In the genomic region with DNA sequence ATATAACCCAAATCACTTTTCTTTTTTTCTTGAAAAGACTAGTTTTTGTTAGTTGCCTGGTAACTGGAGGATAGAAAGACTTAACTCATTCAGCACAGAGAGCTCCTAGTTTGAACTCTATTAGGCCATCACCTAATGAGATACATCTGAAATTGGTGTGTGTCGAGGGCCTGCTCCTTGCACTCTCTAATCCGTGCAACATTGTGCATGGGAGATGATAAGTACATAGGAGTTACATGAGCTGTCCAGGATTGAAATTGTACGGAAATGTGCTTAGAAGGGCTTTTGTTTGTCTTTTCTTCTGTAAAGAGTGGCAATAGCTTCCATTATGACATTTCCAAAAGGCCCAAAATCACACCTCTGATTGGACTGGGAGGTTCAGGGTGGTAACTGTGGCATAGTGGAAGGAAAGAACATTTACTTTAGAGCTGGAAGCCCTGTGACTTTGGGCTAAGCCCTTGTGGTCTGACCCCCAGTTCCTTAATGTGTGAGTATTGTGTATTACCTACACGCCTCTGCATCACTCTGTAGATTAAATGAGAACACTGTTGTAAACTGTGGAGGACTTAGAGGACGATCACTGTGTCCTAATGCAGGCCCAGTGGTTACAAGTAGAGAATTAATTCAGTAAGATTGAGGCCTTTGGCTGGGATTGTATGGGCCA, we compare ENCODE assay signal across 15 cellular contexts.
DNase-seq lines count a peak whose midpoint lies in the region; ATAC-seq and TF ChIP-seq lines count a peak whose summit lies in the region.
"Had no signal": no experiment of that assay in that cellular context is flagged by ENCODE, and none has a peak within 500 bp of the region (broad histone marks: within the 10 kb centered on the region; RNA-seq: fewer than 3 reads in every experiment).

No MANE protein-coding gene starts in this region.

- no peak overlapping the region for H3K27ac Mint-ChIP-seq in glutamatergic neuron (ENCODE audit: unreplicated experiment)
- H3K27ac Mint-ChIP-seq: progenitor cell of endocrine pancreas; stimulated activated naive B cell treated with anti-CD40 and anti-IgM and Interleukin-4, amounts not matched to agents 10 μg/mL and 1 μg/mL and 100 μg/mL, for 72 hours had no signal

- H3K36me3 Mint-ChIP-seq in glutamatergic neuron (ENCODE audit: unreplicated experiment), result peaks cover 7% of the 10 kb centered on the region

- H3K9me3 ChIP-seq in adipocyte (ENCODE audit: control insufficient read depth, low read length), result no peaks in the 10 kb centered on the region
- H3K9me3 ChIP-seq in right cardiac atrium (ENCODE audit: control insufficient read depth, low read length), result no peaks in the 10 kb centered on the region
- H3K9me3 ChIP-seq in sigmoid colon, result no peaks in the 10 kb centered on the region

- TF ChIP-seq CTCF in sigmoid colon (IDR thresholded peaks at IDR 0.05) (no peak), glutamatergic neuron (IDR thresholded peaks at IDR 0.05; ENCODE audit: partially characterized antibody, unreplicated experiment) (no peak)

- H3K4me3 ChIP-seq in ACC112 (ENCODE audit: low read depth, low read length) (no peak overlapping the region), adipocyte (ENCODE audit: low read length) (peak overlapping the region; percentile 10), right cardiac atrium (ENCODE audit: low read length) (no peak overlapping the region), sigmoid colon (no peak overlapping the region)

- H3K27me3 ChIP-seq in ACC112 (ENCODE audit: insufficient read depth, low read length), result no peaks in the 10 kb centered on the region
- no peaks in the 10 kb centered on the region for H3K27me3 ChIP-seq in adipocyte (replicated peaks; ENCODE audit: control insufficient read depth, insufficient read depth, low read length)
- no peaks in the 10 kb centered on the region for H3K27me3 ChIP-seq in right cardiac atrium (ENCODE audit: control insufficient read depth, insufficient read depth)
- H3K27me3 ChIP-seq in sigmoid colon, result no peaks in the 10 kb centered on the region

- peaks cover 3% of the 10 kb centered on the region for H3K27me3 Mint-ChIP-seq in glutamatergic neuron (ENCODE audit: unreplicated experiment)
- H3K27me3 Mint-ChIP-seq: stimulated activated naive B cell treated with anti-CD40 and anti-IgM and Interleukin-4, amounts not matched to agents 10 μg/mL and 1 μg/mL and 100 μg/mL, for 72 hours had no signal

- H3K4me1 ChIP-seq in ACC112 (ENCODE audit: control insufficient read depth, insufficient read depth, low read length, unreplicated experiment), result peaks cover 29% of the 10 kb centered on the region
- peaks cover 37% of the 10 kb centered on the region for H3K4me1 ChIP-seq in adipocyte (ENCODE audit: control insufficient read depth, insufficient read depth, low read length)
- peaks cover 4% of the 10 kb centered on the region for H3K4me1 ChIP-seq in right cardiac atrium (ENCODE audit: control insufficient read depth, insufficient read depth, low read length)
- H3K4me1 ChIP-seq in sigmoid colon, result peaks cover 0 to 18% (median 6%) of the 10 kb centered on the region in 4 donors

- H3K4me1 Mint-ChIP-seq in glutamatergic neuron (ENCODE audit: low read depth, unreplicated experiment), result peaks cover 1% of the 10 kb centered on the region
- H3K4me1 Mint-ChIP-seq: stimulated activated naive B cell treated with anti-CD40 and anti-IgM and Interleukin-4, amounts not matched to agents 10 μg/mL and 1 μg/mL and 100 μg/mL, for 72 hours had no signal

- no peak for TF ChIP-seq POLR2A in sigmoid colon (IDR thresholded peaks at IDR 0.05)

- H3K9ac ChIP-seq in adipocyte (ENCODE audit: low read length), result peak overlapping the region; percentile 41

- DNase-seq in adipocyte (ENCODE audit: low read depth) (no peak), right cardiac atrium (no peak), sigmoid colon (no peak), cerebellar cortex (ENCODE audit: low spot score) (no peak), NOMO-1 (lab: John Stamatoyannopoulos, UW; ENCODE audit: unreplicated experiment in 2 of 2) (no peak), glutamatergic neuron (no peak)
- DNase-seq in stimulated activated CD4-positive, alpha-beta T cell treated with anti-CD3 and anti-CD28 coated beads, Interleukin-1b, Interleukin-23, amount 100 ng/mL, for 48 hours, result no peak
- DNase-seq: activated naive CD4-positive, alpha-beta T cell; central memory CD4-positive, alpha-beta T cell; midbrain; NCI-H2081 treated with DMSO at 0.1 percent for 48 hours; stimulated activated CD4-positive, alpha-beta T cell treated with anti-CD3 and anti-CD28 coated beads, Interleukin-4, amount 100 ng/mL, for 24 hours; stimulated activated naive B cell treated with anti-CD40 and anti-IgM and Interleukin-4, amounts not matched to agents 10 μg/mL and 1 μg/mL and 100 μg/mL, for 72 hours had no signal

- no peak overlapping the region for H3K4me3 Mint-ChIP-seq in glutamatergic neuron (ENCODE audit: unreplicated experiment)
- H3K4me3 Mint-ChIP-seq: stimulated activated naive B cell treated with anti-CD40 and anti-IgM and Interleukin-4, amounts not matched to agents 10 μg/mL and 1 μg/mL and 100 μg/mL, for 72 hours had no signal

- ATAC-seq in right cardiac atrium, result peak in 1 of 2 donors; percentile 42
- ATAC-seq: stimulated activated naive B cell treated with anti-CD40 and anti-IgM and Interleukin-4, amounts not matched to agents 10 μg/mL and 1 μg/mL and 100 μg/mL, for 72 hours had no signal

- intact Hi-C loops in right cardiac atrium (cut with DNase I), result no loop called here
- intact Hi-C loops in sigmoid colon (cut with DNase I), result no loop called here

- no peaks in the 10 kb centered on the region for H3K9me3 Mint-ChIP-seq in glutamatergic neuron (ENCODE audit: unreplicated experiment)

- 67% methylated on average over 5 of the region's 5 CpGs for WGBS in right cardiac atrium
- WGBS in sigmoid colon, 2 donors, result 81 to 82% methylated on average over 5 of the region's 5 CpGs

- no peak for TF ChIP-seq EP300 in sigmoid colon (IDR thresholded peaks at IDR 0.05)

- no peaks in the 10 kb centered on the region for H3K79me2 ChIP-seq in ACC112 (ENCODE audit: control insufficient read depth, insufficient read depth, low read length, unreplicated experiment)

- H3K27ac ChIP-seq in ACC112 (ENCODE audit: low read depth, low read length), result peak overlapping the region; percentile 82
- peak overlapping the region; percentile 75 for H3K27ac ChIP-seq in right cardiac atrium (ENCODE audit: low read length)
- peak overlapping the region; percentile 45 to 63 (median 52) for H3K27ac ChIP-seq in sigmoid colon

- H3K36me3 ChIP-seq in ACC112 (ENCODE audit: insufficient read depth, low read length) (no peaks in the 10 kb centered on the region), adipocyte (ENCODE audit: control insufficient read depth, insufficient read depth, low read length, severe bottlenecking) (no peaks in the 10 kb centered on the region), sigmoid colon (no peaks in the 10 kb centered on the region)

- peak overlapping the region; percentile 8 for H2AFZ ChIP-seq in ACC112 (ENCODE audit: low read length, unreplicated experiment)
